ENCODE assay signal across 10 cellular contexts in the genomic region with DNA sequence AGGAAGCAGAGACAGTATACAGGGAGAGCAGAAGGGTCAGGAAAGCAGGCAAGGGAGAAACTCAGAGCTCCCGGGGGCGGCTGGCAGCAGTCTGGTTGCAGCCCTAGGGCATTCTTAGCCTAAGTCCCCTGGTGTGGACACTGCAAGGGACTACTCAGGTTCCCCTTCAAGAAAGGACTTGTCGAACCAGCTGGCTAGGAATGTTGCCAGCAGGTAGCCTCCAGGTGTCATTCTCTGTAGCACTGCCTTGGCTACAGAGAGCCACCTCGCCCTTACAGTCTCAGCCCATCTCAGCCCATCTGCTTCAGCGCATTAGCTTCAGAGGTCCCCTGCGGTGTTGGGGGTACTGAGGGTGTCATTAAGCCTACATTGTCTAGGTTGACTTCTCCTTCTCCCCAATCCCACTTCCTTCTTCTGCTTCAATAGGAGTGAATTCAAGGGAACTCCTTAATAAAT. TPM values are rescaled to one million over a fixed set of nuclear protein-coding genes. Genes with fewer than 3 reads are reported as not detected.
DNase-seq lines count a peak whose midpoint lies in the region; ATAC-seq and TF ChIP-seq lines count a peak whose summit lies in the region.
"Had no signal": no experiment of that assay in that cellular context is flagged by ENCODE, and none has a peak within 500 bp of the region (broad histone marks: within the 10 kb centered on the region; RNA-seq: fewer than 3 reads in every experiment).

No MANE protein-coding gene starts in this region.

- H2BK5ac ChIP-seq in H9 (ENCODE audit: insufficient read length, low read length): no peak overlapping the region

- no peak overlapping the region for H3K4ac ChIP-seq in H9 (ENCODE audit: low read depth, low read length)

- no peak overlapping the region for H2AK5ac ChIP-seq in H9 (ENCODE audit: insufficient read length, low read length)

- no peaks in the 10 kb centered on the region for H3K9me3 Mint-ChIP-seq in CD4-positive, CD25-positive, alpha-beta regulatory T cell
- no peaks in the 10 kb centered on the region; a peak in 1 of 5 replicates for H3K9me3 Mint-ChIP-seq in H9

- no peak overlapping the region for H3K9ac ChIP-seq in H9 (ENCODE audit: extremely low read depth, insufficient read length, low read length)
- H3K9ac ChIP-seq: KMS-11 had no signal

- no peaks in the 10 kb centered on the region for H3K27me3 Mint-ChIP-seq in CD4-positive, CD25-positive, alpha-beta regulatory T cell
- peaks cover 5% of the 10 kb centered on the region; the same call in 1 of the 2 replicates for H3K27me3 Mint-ChIP-seq in H9 (ENCODE audit: low read depth)
- H3K27me3 Mint-ChIP-seq in T-helper 17 cell: no peaks in the 10 kb centered on the region

- WGBS in H9 (ENCODE audit: extremely low coverage, insufficient read length, low lambda C conversion rate): no CpG with 5 or more reads among the region's 6 CpGs
- WGBS in tibial nerve, 2 donors: 73 to 80% methylated on average over 6 of the region's 6 CpGs

- peak overlapping the region; percentile 73 for H3K4me3 ChIP-seq in CD4-positive, CD25-positive, alpha-beta regulatory T cell (ENCODE audit: low read depth, low read length)
- H3K4me3 ChIP-seq in tibial nerve: no peak overlapping the region
- H3K4me3 ChIP-seq: HAP-1 had no signal

- H3K27ac ChIP-seq in CD4-positive, CD25-positive, alpha-beta regulatory T cell (ENCODE audit: insufficient read depth, low read length, poor library complexity, severe bottlenecking): peak overlapping the region; percentile 75
- no peak overlapping the region for H3K27ac ChIP-seq in H9 (ENCODE audit: insufficient read length, low read depth, low read length)
- H3K27ac ChIP-seq in tibial nerve: no peak overlapping the region
- H3K27ac ChIP-seq: KMS-11 had no signal

- no peaks in the 10 kb centered on the region for H3K27me3 ChIP-seq in CD4-positive, CD25-positive, alpha-beta regulatory T cell (ENCODE audit: control insufficient read depth, insufficient read depth, low read length)
- H3K27me3 ChIP-seq in H9 (ENCODE audit: insufficient read depth, low read length): no peaks in the 10 kb centered on the region; the same call in 1 of the 2 replicates
- H3K27me3 ChIP-seq in tibial nerve: no peaks in the 10 kb centered on the region

- peaks cover 38 to 64% (median 51%) of the 10 kb centered on the region in 4 donors for H3K4me1 Mint-ChIP-seq in CD4-positive, CD25-positive, alpha-beta regulatory T cell
- H3K4me1 Mint-ChIP-seq in H9 (peaks cover 14% of the 10 kb centered on the region in 2 experiments), T-helper 17 cell (peaks cover 39% of the 10 kb centered on the region)

- H3T11ph ChIP-seq in H9 (ENCODE audit: low read length): no peak overlapping the region

- peak overlapping the region; percentile 33 for H3K4me2 ChIP-seq in H9 (ENCODE audit: insufficient read depth, insufficient read length, low read length)
- H3K4me2 ChIP-seq: KMS-11 had no signal

- no peaks in the 10 kb centered on the region for H3K9me3 ChIP-seq in CD4-positive, CD25-positive, alpha-beta regulatory T cell (ENCODE audit: control insufficient read depth in 2 of 2, low read length in 2 of 2)
- H3K9me3 ChIP-seq in H9 (ENCODE audit: control insufficient read depth, low read depth, low read length) (no peaks in the 10 kb centered on the region), T-helper 17 cell (ENCODE audit: control insufficient read depth, low read length, poor library complexity, severe bottlenecking) (no peaks in the 10 kb centered on the region), tibial nerve (no peaks in the 10 kb centered on the region)
- H3K9me3 ChIP-seq: HAP-1 had no signal

- DNase-seq in CD4-positive, CD25-positive, alpha-beta regulatory T cell: no peak
- DNase-seq in H9 (peak; percentile 73), T-helper 17 cell (no peak), iPS-NIHi7 (ENCODE audit: extremely low spot score) (peak; percentile 26), NCI-H187 treated with DMSO at 0.1 percent for 48 hours (lab: John Stamatoyannopoulos, UW) (no peak), 8988T (no peak), tibial nerve (ENCODE audit: low spot score in 2 of 2) (no peak)
- no peak for DNase-seq in effector CD4-positive, alpha-beta T cell

- H3K36me3 ChIP-seq in CD4-positive, CD25-positive, alpha-beta regulatory T cell (ENCODE audit: control insufficient read depth, insufficient read depth, low read length): no peaks in the 10 kb centered on the region
- H3K36me3 ChIP-seq in tibial nerve: no peaks in the 10 kb centered on the region
- H3K36me3 ChIP-seq: HAP-1 had no signal

- TF ChIP-seq EP300 in tibial nerve (IDR thresholded peaks at IDR 0.05): no peak

- H4K91ac ChIP-seq in H9 (ENCODE audit: insufficient read length, low read depth, low read length): no peak overlapping the region

- H3K4me3 Mint-ChIP-seq in CD4-positive, CD25-positive, alpha-beta regulatory T cell: peak overlapping the region in 2 of 4 donors; percentile 73 to 76
- H3K4me3 Mint-ChIP-seq in H9 (no peak overlapping the region), T-helper 17 cell (peak overlapping the region; percentile 79)

- H2AFZ ChIP-seq in H9 (ENCODE audit: low read length): no peak overlapping the region

- peak overlapping the region; percentile 26 to 94 (median 87) for H3K27ac Mint-ChIP-seq in CD4-positive, CD25-positive, alpha-beta regulatory T cell
- H3K27ac Mint-ChIP-seq in H9 (peak overlapping the region in 1 of 3 experiments; percentile 36; a peak in 1 of 7 replicates), T-helper 17 cell (peak overlapping the region; percentile 93)

- TF ChIP-seq CTCF in H9 (conservative IDR thresholded peaks at IDR 0.05) (no peak), tibial nerve (IDR thresholded peaks at IDR 0.05) (no peak)

- H3K79me1 ChIP-seq in H9 (ENCODE audit: insufficient read depth, low read depth, low read length, poor library complexity, severe bottlenecking): no peaks in the 10 kb centered on the region

- no peak overlapping the region for H4K8ac ChIP-seq in H9 (replicated peaks; ENCODE audit: insufficient read length, low read depth, low read length)

- peaks cover 56% of the 10 kb centered on the region for H3K4me1 ChIP-seq in CD4-positive, CD25-positive, alpha-beta regulatory T cell (ENCODE audit: control insufficient read depth, insufficient read depth, low read length, poor library complexity, severe bottlenecking)
- H3K4me1 ChIP-seq in H9 (ENCODE audit: insufficient read depth, low read length) (peaks cover 3% of the 10 kb centered on the region; the same call in 1 of the 2 replicates), tibial nerve (peaks cover 0 to 35% (median 19%) of the 10 kb centered on the region in 4 donors)
- H3K4me1 ChIP-seq: HAP-1 had no signal

- no peak overlapping the region for H4K5ac ChIP-seq in H9 (ENCODE audit: insufficient read length, low read depth, low read length)

- no peak for ATAC-seq in CD4-positive, CD25-positive, alpha-beta regulatory T cell (ENCODE audit: low read depth in 2 of 2)
- no peak for ATAC-seq in T-helper 17 cell

- H3K56ac ChIP-seq in H9 (ENCODE audit: insufficient read length, low read depth, low read length): no peak overlapping the region

- no peak overlapping the region for H2BK20ac ChIP-seq in H9 (ENCODE audit: low read depth, low read length, poor library complexity, severe bottlenecking)

- no peaks in the 10 kb centered on the region for H3K36me3 Mint-ChIP-seq in CD4-positive, CD25-positive, alpha-beta regulatory T cell
- H3K36me3 Mint-ChIP-seq in H9 (ENCODE audit: insufficient read depth in 1 of 3, low read depth in 3 of 3): no peaks in the 10 kb centered on the region; a peak in 1 of 7 replicates
- no peaks in the 10 kb centered on the region for H3K36me3 Mint-ChIP-seq in T-helper 17 cell (ENCODE audit: low read depth)

- H3K79me2 ChIP-seq in H9 (ENCODE audit: insufficient read depth, low read length): no peaks in the 10 kb centered on the region

- H3K14ac ChIP-seq in H9 (ENCODE audit: insufficient read depth, low read length): no peak overlapping the region

- TF ChIP-seq POLR2A in tibial nerve (IDR thresholded peaks at IDR 0.05): no peak

- no peak overlapping the region for H3K18ac ChIP-seq in H9 (ENCODE audit: insufficient read length, low read depth, low read length)

- H2BK12ac ChIP-seq in H9 (ENCODE audit: insufficient read length, low read depth, low read length): no peak overlapping the region

- H3K23ac ChIP-seq in H9 (ENCODE audit: insufficient read length, low read depth, low read length): no peak overlapping the region

- no peaks in the 10 kb centered on the region for H3K23me2 ChIP-seq in H9 (ENCODE audit: insufficient read length, low read depth, low read length, poor library complexity, severe bottlenecking)

- H4K20me1 ChIP-seq in H9 (ENCODE audit: control insufficient read depth, insufficient read depth, insufficient read length): peaks cover 3% of the 10 kb centered on the region

- H2BK15ac ChIP-seq in H9 (ENCODE audit: low read depth, low read length): no peak overlapping the region

- H2BK120ac ChIP-seq in H9 (ENCODE audit: low read depth, low read length, poor library complexity, severe bottlenecking): no peak overlapping the region

RNA-seq across cellular contexts. Expression of gene TMSB10, which starts 11.3 kb away (rescaled TPM):
- total RNA-seq in CD4-positive, CD25-positive, alpha-beta regulatory T cell: 2,468 TPM
- polyA plus RNA-seq in CD4-positive, CD25-positive, alpha-beta regulatory T cell: over 10,000 TPM in 1 of 4 donors, 1,000 to 10,000 TPM in 3; 7,086 to 10,693 (median 8,015) TPM
- total RNA-seq in H9 (2021) (755 and 770 TPM in 2 replicates), T-helper 17 cell (1,000 to 10,000 TPM; 1,429 to 1,736 TPM), tibial nerve (1,000 to 10,000 TPM; 5,005 to 6,715 (median 5,816) TPM)

RNA-seq across cellular contexts. Expression of gene TRABD2A, which starts 13.3 kb away (rescaled TPM):
- 48.8 TPM for total RNA-seq in CD4-positive, CD25-positive, alpha-beta regulatory T cell
- 10 to 100 TPM; 32.9 to 41.2 (median 38.7) TPM for polyA plus RNA-seq in CD4-positive, CD25-positive, alpha-beta regulatory T cell
- 1.4 and 1.7 TPM in 2 replicates for total RNA-seq in H9 (2021)
- total RNA-seq in T-helper 17 cell: 10 to 100 TPM; 60.5 to 93.7 TPM
- 1 to 10 TPM in 2 of 4 donors, under 1 TPM in 1, not detected in 1; 0.98 to 6.3 (median 1.7) TPM for total RNA-seq in tibial nerve

Comparison
In these comparisons a context has a peak if more than half of its experiments do, and no peak if none do; other contexts are left out.
1. DNase-seq: peak in H9 (single experiment) and iPS-NIHi7 (single experiment); none in CD4-positive, CD25-positive, alpha-beta regulatory T cell (0 of 3), T-helper 17 cell (0 of 3), NCI-H187 treated with DMSO at 0.1 percent for 48 hours (single experiment), 8988T (single experiment), tibial nerve (0 of 2) and effector CD4-positive, alpha-beta T cell (single experiment).